Comparison of ENCODE assay signal across 21 cellular contexts in genomic region chr1:100292711-100293110, GRCh38. TPM values are rescaled to one million over a fixed set of nuclear protein-coding genes. Genes with fewer than 3 reads are reported as not detected.
DNase-seq lines count a peak whose midpoint lies in the region; ATAC-seq, FAIRE-seq and TF ChIP-seq lines count a peak whose summit lies in the region.
"Had no signal": no experiment of that assay in that cellular context is flagged by ENCODE, and none has a peak within 500 bp of the region (broad histone marks: within the 10 kb centered on the region; RNA-seq: fewer than 3 reads in every experiment).

No MANE protein-coding gene starts in this region.

- in situ Hi-C loops in ACHN (cut with HindIII; ENCODE audit: low pct_ligation_motif_present, low pct_unique_long_range_greater_than_20kb, low sequenced_read_pairs), result no loop called here

- H3K36me3 ChIP-seq in kidney (ENCODE audit: control insufficient read depth in 1 of 2, insufficient read depth in 2 of 2, low read length in 2 of 2), result peaks cover 5 to 20% of the 10 kb centered on the region in 2 donors
- H3K36me3 ChIP-seq: prostate gland had no signal

- peak overlapping the region; percentile 54 for H3K27ac Mint-ChIP-seq in central memory CD8-positive, alpha-beta T cell (ENCODE audit: low read depth)
- peak overlapping the region in 6 of 10 donors; percentile 0 to 81 (median 40) for H3K27ac Mint-ChIP-seq in naive thymus-derived CD8-positive, alpha-beta T cell

- peak; percentile 7 for DNase-seq in CMK (ENCODE audit: low read depth)
- DNase-seq in H54 (ENCODE audit: insufficient read length, low spot score), result no peak
- DNase-seq in central memory CD8-positive, alpha-beta T cell (ENCODE audit: low spot score in 2 of 2), result no peak
- no peak for DNase-seq in naive thymus-derived CD8-positive, alpha-beta T cell
- DNase-seq in SIG-M5 (lab: John Stamatoyannopoulos, UW), result no peak
- no peak for DNase-seq in kidney
- DNase-seq in ACHN, result no peak
- DNase-seq: adrenal gland; BE2C; DMS153; foreskin melanocyte; Kasumi-1; lower lobe of right lung; NCI-H1105 treated with DMSO at 0.1 percent for 48 hours; stimulated activated naive CD4-positive, alpha-beta T cell had no signal

- POLR2A ChIA-PET in naive thymus-derived CD8-positive, alpha-beta T cell (lab: Charles Lee), result interaction anchor here (0.6 to 1.5 kb wide), 3 partner anchors 59 to 166 kb away, joined by 4 to 6 read pairs (median 5); no protein-coding TSS in a partner anchor

- H3K27ac ChIP-seq in kidney (ENCODE audit: low read depth in 2 of 2, low read length in 2 of 2), result no peak overlapping the region
- H3K27ac ChIP-seq: lower lobe of right lung, prostate gland, tibial nerve had no signal

- H3K4me3 ChIP-seq in kidney (ENCODE audit: low read length in 2 of 2), result no peak overlapping the region
- H3K4me3 ChIP-seq: adrenal gland, lower lobe of right lung, prostate gland, tibial nerve had no signal

- no peak overlapping the region for H3K4me3 Mint-ChIP-seq in central memory CD8-positive, alpha-beta T cell
- no peak overlapping the region for H3K4me3 Mint-ChIP-seq in naive thymus-derived CD8-positive, alpha-beta T cell
- H3K4me3 Mint-ChIP-seq: natural killer cell treated with Interleukin-12 subunit alpha and Interleukin-12 subunit beta and Interleukin-15 and Interleukin-18, amount 100 ng/mL, for 72 hours had no signal

- no peak overlapping the region for H3K9ac ChIP-seq in kidney (ENCODE audit: low read length in 2 of 2)

- ATAC-seq in central memory CD8-positive, alpha-beta T cell (replicated peaks; ENCODE audit: extremely low read depth, poor library complexity, severe bottlenecking), result no peak
- no peak for ATAC-seq in naive thymus-derived CD8-positive, alpha-beta T cell
- ATAC-seq: HCT116, lower lobe of right lung, SK-N-SH treated with all-trans-retinoic acid at 6 μM for 48 hours had no signal

- no peaks in the 10 kb centered on the region for H3K4me1 ChIP-seq in kidney (ENCODE audit: control insufficient read depth in 1 of 2, insufficient read depth in 1 of 2, low read depth in 1 of 2, low read length in 2 of 2)
- H3K4me1 ChIP-seq: adrenal gland, BE2C, lower lobe of right lung, prostate gland, tibial nerve had no signal

- H3K9me3 ChIP-seq in kidney (ENCODE audit: control insufficient read depth in 1 of 2, low read length in 2 of 2), result no peaks in the 10 kb centered on the region
- H3K9me3 ChIP-seq: adrenal gland, BE2C, lower lobe of right lung, prostate gland had no signal

- FAIRE-seq in H54 (lab: Jason Lieb, UNC), result peak; percentile 30
- FAIRE-seq in kidney (lab: Jason Lieb, UNC), result no peak
- FAIRE-seq: endometrium had no signal

- no peak for TF ChIP-seq CTCF in kidney (IDR thresholded peaks at IDR 0.05; ENCODE audit: borderline replicate concordance, extremely low read depth, insufficient read depth)

- H3K36me3 Mint-ChIP-seq in central memory CD8-positive, alpha-beta T cell (ENCODE audit: insufficient read depth), result peaks cover 43% of the 10 kb centered on the region
- peaks cover 0 to 54% (median 5%) of the 10 kb centered on the region in 3 donors for H3K36me3 Mint-ChIP-seq in naive thymus-derived CD8-positive, alpha-beta T cell

- no peak for TF ChIP-seq POLR2A in H54 (IDR thresholded peaks at IDR 0.05; ENCODE audit: low read depth, low read length)

- intact Hi-C loops in kidney (cut with DNase I), result no loop called here

- H3K4me1 Mint-ChIP-seq in central memory CD8-positive, alpha-beta T cell, result no peaks in the 10 kb centered on the region
- no peaks in the 10 kb centered on the region for H3K4me1 Mint-ChIP-seq in naive thymus-derived CD8-positive, alpha-beta T cell

- H3K9me3 Mint-ChIP-seq in central memory CD8-positive, alpha-beta T cell, result peaks cover 5% of the 10 kb centered on the region
- no peaks in the 10 kb centered on the region for H3K9me3 Mint-ChIP-seq in naive thymus-derived CD8-positive, alpha-beta T cell
- H3K9me3 Mint-ChIP-seq: natural killer cell treated with Interleukin-12 subunit alpha and Interleukin-12 subunit beta and Interleukin-15 and Interleukin-18, amount 100 ng/mL, for 72 hours had no signal

- no peaks in the 10 kb centered on the region for H3K27me3 Mint-ChIP-seq in central memory CD8-positive, alpha-beta T cell
- no peaks in the 10 kb centered on the region for H3K27me3 Mint-ChIP-seq in naive thymus-derived CD8-positive, alpha-beta T cell
- H3K27me3 Mint-ChIP-seq: natural killer cell treated with Interleukin-12 subunit alpha and Interleukin-12 subunit beta and Interleukin-15 and Interleukin-18, amount 100 ng/mL, for 72 hours had no signal

RNA-seq across cellular contexts. Expression of gene RTCA, which starts 26.7 kb away (rescaled TPM):
- 10 to 100 TPM; 36.6 to 42.2 TPM for total RNA-seq in naive thymus-derived CD8-positive, alpha-beta T cell
- polyA plus RNA-seq in naive thymus-derived CD8-positive, alpha-beta T cell, result 10 to 100 TPM; 13.8 to 18.0 (median 15.2) TPM
- 30.8 TPM for total RNA-seq in kidney
- polyA plus RNA-seq in kidney (ENCODE audit: insufficient read depth, low read depth, low replicate concordance), result 51.1 TPM

RNA-seq across cellular contexts. Expression of gene DBT, which starts 43.1 kb away (rescaled TPM):
- 10 to 100 TPM; 16.2 to 16.5 TPM for total RNA-seq in naive thymus-derived CD8-positive, alpha-beta T cell
- 1 to 10 TPM; 5.2 to 7.2 (median 6.3) TPM for polyA plus RNA-seq in naive thymus-derived CD8-positive, alpha-beta T cell
- total RNA-seq in kidney, result 18.7 TPM
- polyA plus RNA-seq in kidney (ENCODE audit: insufficient read depth, low read depth, low replicate concordance), result 7.7 TPM

RNA-seq across cellular contexts. Expression of gene CDC14A, which starts 59.6 kb away (rescaled TPM):
- 10 to 100 TPM; 61.9 to 63.4 TPM for total RNA-seq in naive thymus-derived CD8-positive, alpha-beta T cell
- polyA plus RNA-seq in naive thymus-derived CD8-positive, alpha-beta T cell, result 10 to 100 TPM; 17.1 to 31.5 (median 24.9) TPM
- total RNA-seq in kidney, result 11.9 TPM
- polyA plus RNA-seq in kidney (ENCODE audit: insufficient read depth, low read depth, low replicate concordance), result 4.7 TPM
